Comparison of ENCODE assay signal across 18 cellular contexts in genomic region chr2:68505603-68506159, GRCh38.
"Had no signal": no experiment of that assay in that cellular context is flagged by ENCODE, and none has a peak within 500 bp of the region (broad histone marks: within the 10 kb centered on the region; RNA-seq: fewer than 3 reads in every experiment).

No MANE protein-coding gene starts in this region.

- H3K36me3 ChIP-seq: cardiac muscle cell, lower lobe of right lung, SJSA1 had no signal

- H3K4me3 ChIP-seq: cardiac muscle cell, gastrocnemius medialis, heart left ventricle, lower lobe of right lung, SJSA1, skin epidermis had no signal

- H3K9me3 Mint-ChIP-seq: stimulated activated naive CD8-positive, alpha-beta T cell treated with anti-CD3 and anti-CD28 coated beads, Interleukin-15, amount 100 ng/mL, for 72 hours; type B pancreatic cell had no signal

- ATAC-seq: gastrocnemius medialis; heart left ventricle; lower lobe of right lung; right cardiac atrium; stimulated activated naive CD8-positive, alpha-beta T cell treated with anti-CD3 and anti-CD28 coated beads, Interleukin-15, amount 100 ng/mL, for 72 hours had no signal

- H3K4me3 Mint-ChIP-seq: activated B cell treated with CpG ODN at 0.5 μM for 24 hours; activated CD4-positive, alpha-beta memory T cell treated with anti-CD3 and anti-CD28 coated beads for 36 hours; activated naive CD4-positive, alpha-beta T cell treated with anti-CD3 and anti-CD28 coated beads for 36 hours; neural crest cell; stimulated activated naive CD8-positive, alpha-beta T cell treated with anti-CD3 and anti-CD28 coated beads, Interleukin-15, amount 100 ng/mL, for 72 hours; type B pancreatic cell had no signal

- DNase-seq: activated B cell treated with CpG ODN at 0.5 μM for 24 hours; activated CD4-positive, alpha-beta memory T cell treated with anti-CD3 and anti-CD28 coated beads for 36 hours; activated CD4-positive, alpha-beta T cell treated with anti-CD3 and anti-CD28 coated beads for 4 hours; activated naive CD4-positive, alpha-beta T cell treated with anti-CD3 and anti-CD28 coated beads for 36 hours; activated T-cell treated with anti-CD3 and anti-CD28 coated beads, Interleukin-2, amount 50 U/mL, for 1 hour; amniotic stem cell; gastrocnemius medialis; heart left ventricle; lower lobe of right lung; right cardiac atrium; stimulated activated CD4-positive, alpha-beta T cell treated with anti-CD3 and anti-CD28 coated beads, Interleukin-4, amount 100 ng/mL, for 1 hour; stimulated activated naive CD8-positive, alpha-beta T cell treated with anti-CD3 and anti-CD28 coated beads, Interleukin-15, amount 100 ng/mL, for 72 hours had no signal

- H3K4me1 ChIP-seq: gastrocnemius medialis, heart left ventricle, lower lobe of right lung, SJSA1 had no signal

- H3K36me3 Mint-ChIP-seq: type B pancreatic cell had no signal

- H3K27me3 Mint-ChIP-seq: activated B cell treated with CpG ODN at 0.5 μM for 24 hours; activated CD4-positive, alpha-beta memory T cell treated with anti-CD3 and anti-CD28 coated beads for 36 hours; progenitor cell of endocrine pancreas; stimulated activated naive CD8-positive, alpha-beta T cell treated with anti-CD3 and anti-CD28 coated beads, Interleukin-15, amount 100 ng/mL, for 72 hours; type B pancreatic cell had no signal

- H3K27me3 ChIP-seq: cardiac muscle cell, gastrocnemius medialis, heart left ventricle, SJSA1 had no signal

- H3K27ac ChIP-seq: cardiac muscle cell, gastrocnemius medialis, heart left ventricle, lower lobe of right lung, SJSA1 had no signal

- H3K4me1 Mint-ChIP-seq: activated B cell treated with CpG ODN at 0.5 μM for 24 hours, neural crest cell had no signal

- H3K27ac Mint-ChIP-seq: activated B cell treated with CpG ODN at 0.5 μM for 24 hours; activated CD4-positive, alpha-beta memory T cell treated with anti-CD3 and anti-CD28 coated beads for 36 hours; activated naive CD4-positive, alpha-beta T cell treated with anti-CD3 and anti-CD28 coated beads for 36 hours; progenitor cell of endocrine pancreas; stimulated activated naive CD8-positive, alpha-beta T cell treated with anti-CD3 and anti-CD28 coated beads, Interleukin-15, amount 100 ng/mL, for 72 hours; type B pancreatic cell had no signal

- H3K9me3 ChIP-seq: gastrocnemius medialis, lower lobe of right lung, SJSA1 had no signal
